Comparison of ENCODE assay signal across 1 cellular context in genomic region chr17:56185905-56186783, GRCh38.
TF ChIP-seq lines count a peak whose summit lies in the region.

No MANE protein-coding gene starts in this region.

TF ChIP-seq in IMR-90, 13 proteins besides CTCF, POLR2A, EP300 and RAD21 (continued from another document):
- TF ChIP-seq MAZ (IDR thresholded peaks at IDR 0.05; ENCODE audit: borderline replicate concordance, low read depth, low read length) = no peak
- TF ChIP-seq ELK1 (IDR thresholded peaks at IDR 0.05; ENCODE audit: borderline replicate concordance, low read depth, low read length) = no peak
- no peak for TF ChIP-seq BHLHE40 (IDR thresholded peaks at IDR 0.05; ENCODE audit: low read depth, low read length)
- no peak for TF ChIP-seq SMC3 (IDR thresholded peaks at IDR 0.05; ENCODE audit: low read depth, low read length)
- 0 out of 2 replicates have a peak, but pooled peaks have one; percentile 15 for TF ChIP-seq FOS (IDR thresholded peaks at IDR 0.05; ENCODE audit: low read depth, low read length)
- no peak; the same call in 1 of the 2 replicates for TF ChIP-seq CEBPB (IDR thresholded peaks at IDR 0.05; ENCODE audit: low read depth, low read length)
